Comparison of ENCODE assay signal across 8 cellular contexts in genomic region chr7:32957326-32958045, GRCh38. TPM values are rescaled to one million over a fixed set of nuclear protein-coding genes. Genes with fewer than 3 reads are reported as not detected.
DNase-seq lines count a peak whose midpoint lies in the region; ATAC-seq, FAIRE-seq and TF ChIP-seq lines count a peak whose summit lies in the region.

FKBP9 (plus strand) TSS chr7:32957440; CDS start chr7:32957574, 134 bp downstream.

- H3K27me3 Mint-ChIP-seq in astrocyte (ENCODE audit: low read depth, unreplicated experiment) = no peaks in the 10 kb centered on the region

- H3K9me3 ChIP-seq in astrocyte (ENCODE audit: insufficient read depth, low read depth, low read length) = no peaks in the 10 kb centered on the region
- no peaks in the 10 kb centered on the region for H3K9me3 ChIP-seq in left ventricle myocardium inferior (replicated peaks)
- H3K9me3 ChIP-seq in pancreas = no peaks in the 10 kb centered on the region

- peak within 1 kb of the TSS; percentile 83 for H3K4me3 ChIP-seq in astrocyte (ENCODE audit: insufficient read depth, low read depth, low read length)
- peak within 1 kb of the TSS; percentile 92 for H3K4me3 ChIP-seq in left ventricle myocardium inferior
- H3K4me3 ChIP-seq in pancreas = peak within 1 kb of the TSS; percentile 73 to 100 (median 92)

- TF ChIP-seq CTCF in astrocyte (IDR thresholded peaks at IDR 0.05; ENCODE audit: insufficient read depth, low read depth, low read length) (no peak), left ventricle myocardium inferior (IDR thresholded peaks at IDR 0.05; ENCODE audit: borderline replicate concordance) (no peak), pancreas (IDR thresholded peaks at IDR 0.05) (no peak)

- no peaks in the 10 kb centered on the region for H3K4me1 Mint-ChIP-seq in astrocyte (ENCODE audit: low read depth, unreplicated experiment)

- peaks cover 5% of the 10 kb centered on the region for H3K36me3 Mint-ChIP-seq in astrocyte (ENCODE audit: low read depth, unreplicated experiment)

- peaks cover 39% of the 10 kb centered on the region for H3K79me2 ChIP-seq in astrocyte (ENCODE audit: insufficient read depth, low read length)

- intact Hi-C loops in left ventricle myocardium inferior (cut with micrococcal nuclease) = no loop called here
- intact Hi-C loops in pancreas (cut with DNase I) = loop anchor here in 1 of 3 donors (10.0 kb wide), 1 partner anchor 107 kb away; the partner anchor contains the start of gene NT5C3A

- DNase-seq in DMS79 treated with DMSO at 0.1 percent for 48 hours (lab: John Stamatoyannopoulos, UW) = peak; percentile 57
- DNase-seq in NCI-H82 treated with DMSO at 0.1 percent for 48 hours (lab: John Stamatoyannopoulos, UW; ENCODE audit: unreplicated experiment) = peak; percentile 32
- peak; percentile 76 for DNase-seq in astrocyte (ENCODE audit: low read depth)
- DNase-seq in left ventricle myocardium inferior = peak; percentile 86
- DNase-seq in pancreas = peak; percentile 87 to 94 (median 92)
- DNase-seq in GF-D8 (lab: John Stamatoyannopoulos, UW) = no peak

- H3K27ac Mint-ChIP-seq in astrocyte (ENCODE audit: unreplicated experiment) = peak within 1 kb of the TSS; percentile 53

- H3K27ac ChIP-seq in astrocyte (ENCODE audit: low read depth, low read length) (peak within 1 kb of the TSS; percentile 89), left ventricle myocardium inferior (replicated peaks) (peak within 1 kb of the TSS; percentile 100), pancreas (peak within 1 kb of the TSS; percentile 67 to 89 (median 81))

- H3K4me3 Mint-ChIP-seq in astrocyte (ENCODE audit: unreplicated experiment) = peak within 1 kb of the TSS; percentile 92

- H3K4me1 ChIP-seq in astrocyte (ENCODE audit: insufficient read depth, low read length) = peaks cover 7% of the 10 kb centered on the region
- H3K4me1 ChIP-seq in left ventricle myocardium inferior = peaks cover 41% of the 10 kb centered on the region
- H3K4me1 ChIP-seq in pancreas = no peaks in the 10 kb centered on the region

- H4K20me1 ChIP-seq in astrocyte (ENCODE audit: insufficient read depth, low read length) = no peaks in the 10 kb centered on the region

- no peak for FAIRE-seq in astrocyte (lab: Jason Lieb, UNC)
- FAIRE-seq in pancreas (lab: Jason Lieb, UNC) = no peak

- H3K27me3 ChIP-seq in astrocyte (ENCODE audit: insufficient read depth, low read length) (no peaks in the 10 kb centered on the region), left ventricle myocardium inferior (ENCODE audit: low read depth) (no peaks in the 10 kb centered on the region), pancreas (no peaks in the 10 kb centered on the region)

- H3K4me2 ChIP-seq in astrocyte (ENCODE audit: low read length) = peak within 1 kb of the TSS; percentile 89

- ATAC-seq in GM19395 (IDR thresholded peaks at IDR 0.05; ENCODE audit: unreplicated experiment) (peak; percentile 84), HG03439 (IDR thresholded peaks at IDR 0.05; ENCODE audit: unreplicated experiment) (peak; percentile 61), pancreas (peak; percentile 91 to 95 (median 94))

- 0 to 1% methylated on average over 61 to 91 of the region's 91 CpGs for WGBS in pancreas, 2 donors

- H3K36me3 ChIP-seq in astrocyte (ENCODE audit: insufficient read depth, low read length) = no peaks in the 10 kb centered on the region
- no peaks in the 10 kb centered on the region for H3K36me3 ChIP-seq in left ventricle myocardium inferior
- H3K36me3 ChIP-seq in pancreas = no peaks in the 10 kb centered on the region

- no peaks in the 10 kb centered on the region for H3K9me3 Mint-ChIP-seq in astrocyte (ENCODE audit: unreplicated experiment)

- peak within 1 kb of the TSS; percentile 93 for H2AFZ ChIP-seq in astrocyte (ENCODE audit: low read depth, low read length)

- peak within 1 kb of the TSS; percentile 89 for H3K9ac ChIP-seq in astrocyte (ENCODE audit: low read length)

RNA-seq across cellular contexts. Expression of gene FKBP9, which starts in this region (rescaled TPM):
- total RNA-seq in astrocyte (157 and 199 TPM in 2 replicates), left ventricle myocardium inferior (112 TPM), pancreas (10 to 100 TPM; 44.1 to 82.4 (median 54.8) TPM)
- 10 to 100 TPM; 20.0 to 20.8 TPM for polyA plus RNA-seq in pancreas
